In the genomic region with DNA sequence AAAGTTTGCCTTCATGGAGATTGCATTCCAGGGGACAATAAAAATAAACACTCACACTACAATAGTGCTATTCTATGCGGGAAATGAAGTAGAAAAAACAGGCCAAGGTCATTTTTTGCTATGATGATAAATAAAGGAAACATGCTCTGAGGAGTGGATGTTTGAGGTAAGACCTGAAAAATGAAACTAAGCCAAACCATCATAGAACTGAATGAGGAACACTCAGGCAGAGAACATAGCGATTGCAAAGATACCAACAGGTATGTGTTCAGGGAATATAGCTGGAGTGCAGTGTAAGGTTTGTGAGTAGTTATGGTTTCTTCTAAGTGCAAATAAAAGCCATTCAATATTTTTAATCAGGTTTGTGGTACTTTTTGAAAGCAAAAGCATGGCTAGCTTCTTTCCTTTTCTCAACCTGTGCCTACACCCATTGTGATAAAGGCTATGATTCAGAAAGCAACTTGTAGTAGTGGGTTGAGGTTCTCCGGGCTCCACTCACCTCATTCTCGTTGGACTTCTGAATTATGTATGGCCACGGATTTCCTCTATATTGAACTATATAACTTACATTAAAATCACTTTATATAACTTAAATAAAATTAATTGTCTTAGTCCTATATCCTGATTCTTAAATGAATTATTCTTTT, we compare ENCODE assay signal across 32 cellular contexts.
"Had no signal": no experiment of that assay in that cellular context is flagged by ENCODE, and none has a peak within 500 bp of the region (broad histone marks: within the 10 kb centered on the region; RNA-seq: fewer than 3 reads in every experiment).

No MANE protein-coding gene starts in this region.

- DNase-seq: activated CD4-positive, alpha-beta memory T cell treated with anti-CD3 and anti-CD28 coated beads, Interleukin-2, amount 10 ng/mL, durations not matched to agents 7 days and 5 days; activated CD4-positive, alpha-beta T cell treated with anti-CD3 and anti-CD28 coated beads for 4 hours; activated CD4-positive, alpha-beta T cell treated with anti-CD3 and anti-CD28 coated beads, Interleukin-2, amount 10 ng/mL, durations not matched to agents 7 days and 5 days; activated CD4-positive, alpha-beta T cell treated with anti-CD3 and anti-CD28 coated beads, Interleukin-2, amount 50 U/mL, for 4 hours; activated CD4-positive, CD25-positive, alpha-beta regulatory T cell; activated CD4-positive, CD25-positive, alpha-beta regulatory T cell treated with anti-CD3 and anti-CD28 coated beads, Interleukin-2, amount 50 U/mL, for 72 hours; activated effector memory CD4-positive, alpha-beta T cell treated with Interleukin-2 at 50 U/mL for 16 hours; activated gamma-delta T cell treated with Interleukin-2 at 50 U/mL for 16 hours; activated naive CD4-positive, alpha-beta T cell treated with anti-CD3 and anti-CD28 coated beads for 36 hours; activated naive CD8-positive, alpha-beta T cell treated with anti-CD3 and anti-CD28 coated beads for 36 hours; activated naive CD8-positive, alpha-beta T cell treated with anti-CD3 and anti-CD28 coated beads, Interleukin-2, amount 50 U/mL, for 24 hours; activated T-cell treated with anti-CD3 and anti-CD28 coated beads, Interleukin-2, amount 50 U/mL, for 4 hours; adrenal gland; amygdala; aorta; central memory CD4-positive, alpha-beta T cell; cerebellar nuclear complex; colonic mucosa; effector memory CD4-positive, alpha-beta T cell; endodermal cell; foreskin fibroblast; head of caudate nucleus; hippocampal formation; T-helper 17 cell had no signal

- H3K9me3 ChIP-seq: adrenal gland, breast epithelium, colonic mucosa had no signal

- H3K27ac ChIP-seq: adrenal gland, breast epithelium, cardiac muscle cell, colonic mucosa had no signal

- H3K4me1 ChIP-seq: adrenal gland, breast epithelium, colonic mucosa had no signal

- H3K27ac Mint-ChIP-seq: activated CD4-positive, alpha-beta memory T cell treated with anti-CD3 and anti-CD28 coated beads, Interleukin-2, amount 10 ng/mL, durations not matched to agents 7 days and 5 days; activated CD4-positive, alpha-beta T cell treated with anti-CD3 and anti-CD28 coated beads, Interleukin-2, amount 10 ng/mL, durations not matched to agents 7 days and 5 days; activated naive CD4-positive, alpha-beta T cell treated with anti-CD3 and anti-CD28 coated beads for 36 hours; activated naive CD4-positive, alpha-beta T cell treated with anti-CD3 and anti-CD28 coated beads, Interleukin-2, amount 50 U/mL, for 24 hours; activated naive CD8-positive, alpha-beta T cell treated with anti-CD3 and anti-CD28 coated beads for 36 hours; activated naive CD8-positive, alpha-beta T cell treated with anti-CD3 and anti-CD28 coated beads, Interleukin-2, amount 50 U/mL, for 24 hours; activated T-helper 17 cell treated with anti-CD3 and anti-CD28 coated beads, Interleukin-2, amount 50 U/mL, for 72 hours; brain; endodermal cell; T-helper 17 cell; T-helper 2 cell treated with Interferon-gamma antibody and Interleukin-4, amounts not matched to agents 5 μg/mL and 100 μg/mL, for 36 hours had no signal

- FAIRE-seq: frontal cortex had no signal

- H3K4me1 Mint-ChIP-seq: activated CD4-positive, alpha-beta memory T cell treated with anti-CD3 and anti-CD28 coated beads, Interleukin-2, amount 10 ng/mL, durations not matched to agents 7 days and 5 days; activated CD4-positive, alpha-beta T cell treated with anti-CD3 and anti-CD28 coated beads, Interleukin-2, amount 10 ng/mL, durations not matched to agents 7 days and 5 days; activated naive CD4-positive, alpha-beta T cell treated with anti-CD3 and anti-CD28 coated beads, Interleukin-2, amount 50 U/mL, for 24 hours; activated naive CD8-positive, alpha-beta T cell treated with anti-CD3 and anti-CD28 coated beads for 36 hours; activated naive CD8-positive, alpha-beta T cell treated with anti-CD3 and anti-CD28 coated beads, Interleukin-2, amount 50 U/mL, for 24 hours; activated T-helper 17 cell treated with anti-CD3 and anti-CD28 coated beads, Interleukin-2, amount 50 U/mL, for 72 hours; brain; endodermal cell; T-helper 17 cell had no signal

- H3K36me3 Mint-ChIP-seq: activated naive CD4-positive, alpha-beta T cell treated with anti-CD3 and anti-CD28 coated beads, Interleukin-2, amount 50 U/mL, for 24 hours; activated naive CD8-positive, alpha-beta T cell treated with anti-CD3 and anti-CD28 coated beads for 36 hours; brain had no signal

- ATAC-seq: activated naive CD8-positive, alpha-beta T cell treated with anti-CD3 and anti-CD28 coated beads, Interleukin-2, amount 50 U/mL, for 24 hours; activated T-cell treated with anti-CD3 and anti-CD28 coated beads, Interleukin-2, amount 50 U/mL, for 4 hours; activated T-helper 17 cell treated with anti-CD3 and anti-CD28 coated beads, Interleukin-2, amount 50 U/mL, for 72 hours; esophagus mucosa; T-helper 17 cell had no signal

- H3K27me3 ChIP-seq: adrenal gland, breast epithelium, cardiac muscle cell, colonic mucosa had no signal

- H3K27me3 Mint-ChIP-seq: activated CD4-positive, alpha-beta memory T cell treated with anti-CD3 and anti-CD28 coated beads, Interleukin-2, amount 10 ng/mL, durations not matched to agents 7 days and 5 days; activated CD4-positive, alpha-beta T cell treated with anti-CD3 and anti-CD28 coated beads, Interleukin-2, amount 10 ng/mL, durations not matched to agents 7 days and 5 days; activated naive CD4-positive, alpha-beta T cell treated with anti-CD3 and anti-CD28 coated beads, Interleukin-2, amount 50 U/mL, for 24 hours; activated naive CD8-positive, alpha-beta T cell treated with anti-CD3 and anti-CD28 coated beads for 36 hours; activated naive CD8-positive, alpha-beta T cell treated with anti-CD3 and anti-CD28 coated beads, Interleukin-2, amount 50 U/mL, for 24 hours; activated T-helper 17 cell treated with anti-CD3 and anti-CD28 coated beads, Interleukin-2, amount 50 U/mL, for 72 hours; brain; T-helper 17 cell had no signal

- H3K36me3 ChIP-seq: adrenal gland, breast epithelium, cardiac muscle cell, colonic mucosa had no signal

- H3K4me3 Mint-ChIP-seq: activated CD4-positive, alpha-beta memory T cell treated with anti-CD3 and anti-CD28 coated beads, Interleukin-2, amount 10 ng/mL, durations not matched to agents 7 days and 5 days; activated CD4-positive, alpha-beta T cell treated with anti-CD3 and anti-CD28 coated beads, Interleukin-2, amount 10 ng/mL, durations not matched to agents 7 days and 5 days; activated naive CD4-positive, alpha-beta T cell treated with anti-CD3 and anti-CD28 coated beads for 36 hours; activated naive CD4-positive, alpha-beta T cell treated with anti-CD3 and anti-CD28 coated beads, Interleukin-2, amount 50 U/mL, for 24 hours; activated naive CD8-positive, alpha-beta T cell treated with anti-CD3 and anti-CD28 coated beads for 36 hours; activated naive CD8-positive, alpha-beta T cell treated with anti-CD3 and anti-CD28 coated beads, Interleukin-2, amount 50 U/mL, for 24 hours; activated T-cell treated with anti-CD3 and anti-CD28 coated beads, Interleukin-2, amount 50 U/mL, for 4 hours; activated T-helper 17 cell treated with anti-CD3 and anti-CD28 coated beads, Interleukin-2, amount 50 U/mL, for 72 hours; brain; endodermal cell; T-helper 17 cell; T-helper 2 cell treated with Interferon-gamma antibody and Interleukin-4, amounts not matched to agents 5 μg/mL and 100 μg/mL, for 36 hours had no signal

- H3K4me3 ChIP-seq: adrenal gland, breast epithelium, cardiac muscle cell, colonic mucosa had no signal
